In the genomic region with DNA sequence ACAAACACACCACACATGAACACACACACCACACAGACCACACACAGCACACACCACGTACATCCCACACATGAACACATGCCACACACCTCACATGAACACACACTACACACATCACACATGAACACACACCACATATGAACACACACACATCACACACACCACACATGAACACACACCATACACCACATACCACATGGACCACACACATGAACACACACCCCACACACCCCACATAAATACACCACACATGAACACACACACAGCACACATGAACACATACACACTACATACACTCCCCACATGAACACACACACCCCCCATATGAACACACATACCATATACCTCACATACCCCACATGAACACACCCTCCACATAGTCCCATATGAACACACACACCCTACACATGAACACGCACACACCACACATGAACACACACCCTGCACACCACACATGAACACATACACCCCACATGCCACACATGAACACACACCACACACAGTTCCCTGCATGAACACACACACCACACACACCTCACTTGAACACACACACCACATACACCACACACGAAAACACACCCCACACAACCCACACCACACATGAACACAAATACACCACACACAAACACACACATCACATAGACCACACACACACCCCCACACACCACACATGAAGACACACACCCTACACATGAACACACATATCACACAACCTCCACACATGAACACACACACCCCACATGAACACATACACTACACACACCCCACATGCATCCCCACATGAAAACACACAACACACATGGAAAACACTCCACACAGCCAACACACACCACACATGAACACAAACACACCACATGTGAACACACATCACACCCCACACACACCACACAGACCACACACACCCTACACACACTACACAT, we compare ENCODE assay signal across 15 cellular contexts. TPM values are rescaled to one million over a fixed set of nuclear protein-coding genes. Genes with fewer than 3 reads are reported as not detected.
DNase-seq lines count a peak whose midpoint lies in the region; ATAC-seq, FAIRE-seq and TF ChIP-seq lines count a peak whose summit lies in the region.
"Had no signal": no experiment of that assay in that cellular context is flagged by ENCODE, and none has a peak within 500 bp of the region (broad histone marks: within the 10 kb centered on the region; RNA-seq: fewer than 3 reads in every experiment).

No MANE protein-coding gene starts in this region.

- no peak overlapping the region for H2AFZ ChIP-seq in H1 (ENCODE audit: low read length)

- H3K18ac ChIP-seq in H1 (ENCODE audit: extremely low read depth, low read length): no peak overlapping the region

- H2AK5ac ChIP-seq in H1 (ENCODE audit: low read depth, low read length): no peak overlapping the region

- no peak overlapping the region for H2BK20ac ChIP-seq in H1 (ENCODE audit: low read length)

- H3K36me3 ChIP-seq in HEK293 (ENCODE audit: control insufficient read depth in 2 of 2, insufficient read depth in 1 of 2, low read length in 2 of 2) (no peaks in the 10 kb centered on the region), H1 (ENCODE audit: control insufficient read depth in 2 of 4, insufficient read depth in 4 of 4, low read length in 3 of 4) (no peaks in the 10 kb centered on the region), muscle layer of duodenum (ENCODE audit: control insufficient read depth in 1 of 2, insufficient read depth in 2 of 2, low read length in 2 of 2) (no peaks in the 10 kb centered on the region)
- H3K36me3 ChIP-seq: BLaER1 treated with 17β-estradiol and CSF1 and Interleukin-3, amounts not matched to agents 10 nM and 100 nM; HAP-1 had no signal

- H3K4ac ChIP-seq in H1 (replicated peaks; ENCODE audit: insufficient read length, low read depth, low read length): no peak overlapping the region

- no peaks in the 10 kb centered on the region for H3K79me1 ChIP-seq in H1 (ENCODE audit: low read depth, low read length)

- no peak for TF ChIP-seq RAD21 in A549 (conservative IDR thresholded peaks at IDR 0.05 in 1 of 2, IDR thresholded peaks at IDR 0.05 in 1 of 2)
- no peak for TF ChIP-seq RAD21 in H1 (IDR thresholded peaks at IDR 0.05 in 1 of 2, conservative IDR thresholded peaks at IDR 0.05 in 1 of 2; ENCODE audit: low read depth in 2 of 2, low read length in 2 of 2)

- TF ChIP-seq POLR2A in A549 (IDR thresholded peaks at IDR 0.05; ENCODE audit: low read length) (no peak), H1 (IDR thresholded peaks at IDR 0.05; ENCODE audit: control extremely low read depth in 1 of 2, low read depth in 2 of 2, low read length in 2 of 2) (no peak)

- peaks cover 0 to 2% of the 10 kb centered on the region in 2 experiments for H4K20me1 ChIP-seq in H1 (replicated peaks in 1 of 2; ENCODE audit: control insufficient read depth in 1 of 2, insufficient read depth in 2 of 2, low read length in 2 of 2)

- H3K27ac ChIP-seq in A549 (no peak overlapping the region), HEK293 (ENCODE audit: extremely low read depth, low read depth, low read length) (no peak overlapping the region), H1 (ENCODE audit: low read depth, low read length) (no peak overlapping the region), muscle layer of duodenum (ENCODE audit: low read length) (peak overlapping the region; percentile 39)

- H3K27me3 ChIP-seq in H1 (replicated peaks in 1 of 4; ENCODE audit: control insufficient read depth in 3 of 4, extremely low read depth in 1 of 4, insufficient read depth in 3 of 4, low read length in 3 of 4): no peaks in the 10 kb centered on the region
- H3K27me3 ChIP-seq in muscle layer of duodenum (ENCODE audit: low read depth, low read length): no peaks in the 10 kb centered on the region

- no peak overlapping the region for H3K4me3 ChIP-seq in A549
- no peak overlapping the region for H3K4me3 ChIP-seq in HEK293 (ENCODE audit: low read depth, low read length)
- no peak overlapping the region for H3K4me3 ChIP-seq in H1 (ENCODE audit: extremely low read depth in 1 of 4, insufficient read depth in 2 of 4, low read depth in 3 of 4, low read length in 4 of 4)
- no peak overlapping the region for H3K4me3 ChIP-seq in muscle layer of duodenum (ENCODE audit: low read depth in 1 of 2, low read length in 2 of 2)
- H3K4me3 ChIP-seq: BLaER1 treated with 17β-estradiol and CSF1 and Interleukin-3, amounts not matched to agents 10 nM and 100 nM; HAP-1 had no signal

- TF ChIP-seq CTCF in A549 (IDR thresholded peaks at IDR 0.05) (no peak), HEK293 (tag by site-specific recombination; IDR thresholded peaks at IDR 0.05) (no peak), H1 (IDR thresholded peaks at IDR 0.05; ENCODE audit: control extremely low read depth in 1 of 3, insufficient read depth in 1 of 3, low read depth in 1 of 3, low read length in 3 of 3) (no peak)

- no peak overlapping the region for H3K23ac ChIP-seq in H1 (ENCODE audit: insufficient read length)

- H3K14ac ChIP-seq in H1 (ENCODE audit: insufficient read length): no peak overlapping the region

- no peak for ATAC-seq in A549
- ATAC-seq in HG02642 (IDR thresholded peaks at IDR 0.05; ENCODE audit: poor library complexity, unreplicated experiment): no peak
- no peak for ATAC-seq in GM18498 (IDR thresholded peaks at IDR 0.05; ENCODE audit: unreplicated experiment)
- no peak for ATAC-seq in GM19324 (IDR thresholded peaks at IDR 0.05; ENCODE audit: low FRiP score, unreplicated experiment)
- ATAC-seq: CD8-positive, alpha-beta T cell had no signal

- H4K5ac ChIP-seq in H1 (ENCODE audit: insufficient read length, low read depth, low read length): no peak overlapping the region

- H3K4me1 ChIP-seq in A549 (no peaks in the 10 kb centered on the region), HEK293 (ENCODE audit: control insufficient read depth, insufficient read depth, low read length) (no peaks in the 10 kb centered on the region), H1 (replicated peaks in 1 of 4; ENCODE audit: control insufficient read depth in 3 of 4, insufficient read depth in 4 of 4, low read length in 3 of 4) (peaks cover 0 to 3% (median 1%) of the 10 kb centered on the region in 4 experiments; a peak in 1 of 7 replicates), muscle layer of duodenum (ENCODE audit: control insufficient read depth in 1 of 2, insufficient read depth in 2 of 2, low read length in 2 of 2) (no peaks in the 10 kb centered on the region)
- H3K4me1 ChIP-seq: HAP-1 had no signal

- H3K9ac ChIP-seq in H1 (replicated peaks in 1 of 4; ENCODE audit: extremely low read depth in 1 of 4, low read depth in 3 of 4, low read length in 3 of 4): no peak overlapping the region; a peak in 1 of 7 replicates

- H2BK12ac ChIP-seq in H1 (ENCODE audit: low read depth, low read length): no peak overlapping the region

- no peak overlapping the region for H2BK5ac ChIP-seq in H1 (ENCODE audit: low read depth, low read length)

- H3K4me2 ChIP-seq in A549 (no peak overlapping the region), H1 (ENCODE audit: insufficient read depth in 1 of 2, low read depth in 2 of 2, low read length in 2 of 2) (no peak overlapping the region)

- no peak for TF ChIP-seq EP300 in A549 (IDR thresholded peaks at IDR 0.05)
- no peak for TF ChIP-seq EP300 in H1 (IDR thresholded peaks at IDR 0.05; ENCODE audit: borderline replicate concordance in 1 of 2, low read depth in 2 of 2, low read length in 2 of 2)

- no peaks in the 10 kb centered on the region for H3K79me2 ChIP-seq in H1 (ENCODE audit: control insufficient read depth in 1 of 2, insufficient read depth in 2 of 2, low read length in 2 of 2)

- WGBS in A549 (ENCODE audit: missing lambda C conversion rate): 26% methylated on average over 3 of the region's 3 CpGs
- 86% methylated on average over 3 of the region's 3 CpGs; no CpG with 5 or more reads in 1 of the 2 experiments for WGBS in H1 (ENCODE audit: extremely low coverage in 1 of 2, insufficient coverage in 1 of 2, insufficient read length in 1 of 2, insufficient replicate concordance in 2 of 2, low coverage in 1 of 2, low lambda C conversion rate in 2 of 2, missing lambda C conversion rate in 1 of 2), 2 experiments

- peaks cover 15% of the 10 kb centered on the region; the same call in 1 of the 2 replicates for H3K23me2 ChIP-seq in H1 (ENCODE audit: low read depth, low read length)

- POLR2A ChIA-PET in A549 (lab: Yijun Ruan, JAX) (no interaction called here), HEK293 (lab: Yijun Ruan, JAX) (no interaction called here), H1 (lab: Charles Lee; ENCODE audit: partially characterized antibody) (interaction anchor here (1.3 kb wide), 1 partner anchor 37 kb away, joined by 3 read pairs; no protein-coding TSS in a partner anchor)

- H2BK15ac ChIP-seq in H1 (ENCODE audit: low read length): 0 out of 2 replicates have a peak overlapping the region, but pooled peaks have one; percentile 29

- FAIRE-seq in A549 (lab: Jason Lieb, UNC) (peak; percentile 81), H1 (lab: Jason Lieb, UNC) (peak; percentile 63)
- FAIRE-seq: A204.1 had no signal

- H3K56ac ChIP-seq in H1 (replicated peaks; ENCODE audit: insufficient read length, low read depth, low read length): peak overlapping the region; percentile 98

- H4K91ac ChIP-seq in H1 (replicated peaks; ENCODE audit: insufficient read length, low read length): no peak overlapping the region

- no peak overlapping the region for H2BK120ac ChIP-seq in H1 (replicated peaks; ENCODE audit: low read depth, low read length)

- no peak overlapping the region for H4K8ac ChIP-seq in H1 (ENCODE audit: extremely low read depth, insufficient read depth, low read length)

- CTCF ChIA-PET in A549 (lab: Yijun Ruan, JAX) (interaction anchor here (0.9 kb wide), 1 partner anchor 157 kb away, joined by 3 read pairs; no protein-coding TSS in a partner anchor), HEK293 (lab: Yijun Ruan, JAX) (no interaction called here), H1 (lab: Charles Lee; ENCODE audit: partially characterized antibody) (no interaction called here)

- H3K9me3 ChIP-seq in A549 (no peaks in the 10 kb centered on the region), HEK293 (ENCODE audit: control insufficient read depth, insufficient read depth, low read depth, low read length) (no peaks in the 10 kb centered on the region), H1 (ENCODE audit: insufficient read depth in 2 of 2, low read depth in 1 of 2, low read length in 1 of 2) (peaks cover 0 to 5% of the 10 kb centered on the region in 2 experiments; a peak in 1 of 4 replicates), muscle layer of duodenum (ENCODE audit: control insufficient read depth in 1 of 2, low read length in 2 of 2) (no peaks in the 10 kb centered on the region)
- H3K9me3 ChIP-seq: HAP-1 had no signal

- no peak for DNase-seq in A549 (ENCODE audit: low read depth in 1 of 2, low spot score in 1 of 2)
- DNase-seq in H1 (ENCODE audit: low read depth in 1 of 2, low spot score in 2 of 2): no peak
- DNase-seq in NCI-H2081 treated with DMSO at 0.1 percent for 48 hours (lab: John Stamatoyannopoulos, UW): no peak
- DNase-seq: CD8-positive, alpha-beta T cell; NCI-H510A treated with DMSO at 0.1 percent for 48 hours; Right ventricle myocardium superior had no signal

RNA-seq across cellular contexts. Expression of a gene that starts 18.3 kb away (rescaled TPM):
- not detected in 2 replicates for polyA plus RNA-seq in A549 (2011; rRNA removed)
- polyA plus RNA-seq in A549 (2012; cell fraction: cytosol; rRNA removed): 0.01 and 0.03 TPM in 2 replicates
- 0.02 TPM in 1 of 2 replicates, not detected in the other for polyA plus RNA-seq in A549 (2012; cell fraction: nucleus; rRNA removed)
- not detected in 3 replicates for polyA plus RNA-seq in A549 (2017; fragmentation: RNase III; extraction: RNeasy Plus Mini Kit Qiagen cat#74134 plus additional on column Dnase treatment)
- not detected in 2 replicates for polyA minus RNA-seq in A549 (2011; rRNA and poly(A)+ RNA removed)
- not detected in 2 replicates for total RNA-seq in H1 (2021; fragmentation: NEBNext Ultra II Directional; extraction: Animal tissue kit (Norgen Biotek cat#: 25700))
- not detected in 2 replicates for polyA plus RNA-seq in H1 (2011; rRNA removed)
- not detected for polyA plus RNA-seq in H1 (2011; cell fraction: cytosol; rRNA removed)
- polyA plus RNA-seq in H1 (2011; cell fraction: nucleus; rRNA removed): not detected
- polyA plus RNA-seq in H1 (2012, experiment 1 of 2): not detected in 4 replicates
- polyA plus RNA-seq in H1 (2012, experiment 2 of 2): not detected
- not detected for polyA plus RNA-seq in H1 (2013, experiment 1 of 2)
- not detected for polyA plus RNA-seq in H1 (2013, experiment 2 of 2)
- polyA minus RNA-seq in H1 (2011; rRNA and poly(A)+ RNA removed): not detected in 2 replicates
- polyA minus RNA-seq in H1 (2011; cell fraction: cytosol; rRNA and poly(A)+ RNA removed): not detected
- polyA minus RNA-seq in H1 (2011; cell fraction: nucleus; rRNA and poly(A)+ RNA removed): not detected
- total RNA-seq: Calu3; CD8-positive, alpha-beta T cell; Right ventricle myocardium superior had no signal

RNA-seq across cellular contexts. Expression of a gene that starts 28.4 kb away (rescaled TPM):
- polyA plus RNA-seq in A549 (2011; rRNA removed): 0.47 and 0.54 TPM in 2 replicates
- 0.25 and 0.35 TPM in 2 replicates for polyA plus RNA-seq in A549 (2012; cell fraction: cytosol; rRNA removed)
- 0.88 and 0.96 TPM in 2 replicates for polyA plus RNA-seq in A549 (2012; cell fraction: nucleus; rRNA removed)
- polyA plus RNA-seq in A549 (2017; fragmentation: RNase III; extraction: RNeasy Plus Mini Kit Qiagen cat#74134 plus additional on column Dnase treatment): 0.66 to 0.70 TPM (median 0.66 TPM) in 3 replicates
- polyA minus RNA-seq in A549 (2011; rRNA and poly(A)+ RNA removed): 0.41 and 0.73 TPM in 2 replicates
- 0.41 and 0.46 TPM in 2 replicates for total RNA-seq in H1 (2021; fragmentation: NEBNext Ultra II Directional; extraction: Animal tissue kit (Norgen Biotek cat#: 25700))
- 0.14 and 0.17 TPM in 2 replicates for polyA plus RNA-seq in H1 (2011; rRNA removed)
- polyA plus RNA-seq in H1 (2011; cell fraction: cytosol; rRNA removed): 0.10 TPM
- polyA plus RNA-seq in H1 (2011; cell fraction: nucleus; rRNA removed): 0.23 TPM
- 0.23 to 0.28 TPM (median 0.26 TPM) in 4 replicates for polyA plus RNA-seq in H1 (2012, experiment 1 of 2)
- 0.12 TPM for polyA plus RNA-seq in H1 (2012, experiment 2 of 2)
- polyA plus RNA-seq in H1 (2013, experiment 1 of 2): 0.16 TPM
- 0.18 TPM for polyA plus RNA-seq in H1 (2013, experiment 2 of 2)
- polyA minus RNA-seq in H1 (2011; rRNA and poly(A)+ RNA removed): 0.25 and 0.27 TPM in 2 replicates
- 0.37 TPM for polyA minus RNA-seq in H1 (2011; cell fraction: cytosol; rRNA and poly(A)+ RNA removed)
- 0.40 TPM for polyA minus RNA-seq in H1 (2011; cell fraction: nucleus; rRNA and poly(A)+ RNA removed)

RNA-seq across cellular contexts. Expression of a gene that starts 48.9 kb away (rescaled TPM):
- polyA plus RNA-seq in A549 (2011; rRNA removed) (6.5 and 6.9 TPM in 2 replicates), A549 (2017; fragmentation: RNase III; extraction: RNeasy Plus Mini Kit Qiagen cat#74134 plus additional on column Dnase treatment) (3.2 to 3.6 TPM (median 3.3 TPM) in 3 replicates), H1 (2011; rRNA removed) (8.1 and 9.1 TPM in 2 replicates)
- 2.1 and 2.9 TPM in 2 replicates for polyA plus RNA-seq in A549 (2012; cell fraction: cytosol; rRNA removed)
- 4.9 and 7.2 TPM in 2 replicates for polyA plus RNA-seq in A549 (2012; cell fraction: nucleus; rRNA removed)
- 8.6 TPM in 2 replicates for polyA minus RNA-seq in A549 (2011; rRNA and poly(A)+ RNA removed)
- 8.1 and 8.2 TPM in 2 replicates for total RNA-seq in H1 (2021; fragmentation: NEBNext Ultra II Directional; extraction: Animal tissue kit (Norgen Biotek cat#: 25700))
- polyA plus RNA-seq in H1 (2011; cell fraction: cytosol; rRNA removed): 7.6 TPM
- 9.5 TPM for polyA plus RNA-seq in H1 (2011; cell fraction: nucleus; rRNA removed)
- polyA plus RNA-seq in H1 (2012, experiment 1 of 2): 5.3 to 6.2 TPM (median 5.9 TPM) in 4 replicates
- polyA plus RNA-seq in H1 (2012, experiment 2 of 2): 1.7 TPM
- 6.5 TPM for polyA plus RNA-seq in H1 (2013, experiment 1 of 2)
- polyA plus RNA-seq in H1 (2013, experiment 2 of 2): 6.3 TPM
- polyA minus RNA-seq in H1 (2011; rRNA and poly(A)+ RNA removed): 11.6 and 11.9 TPM in 2 replicates
- 5.9 TPM for polyA minus RNA-seq in H1 (2011; cell fraction: cytosol; rRNA and poly(A)+ RNA removed)
- 7.7 TPM for polyA minus RNA-seq in H1 (2011; cell fraction: nucleus; rRNA and poly(A)+ RNA removed)
